13 cellular contexts compared by ENCODE assay signal in the genomic region with DNA sequence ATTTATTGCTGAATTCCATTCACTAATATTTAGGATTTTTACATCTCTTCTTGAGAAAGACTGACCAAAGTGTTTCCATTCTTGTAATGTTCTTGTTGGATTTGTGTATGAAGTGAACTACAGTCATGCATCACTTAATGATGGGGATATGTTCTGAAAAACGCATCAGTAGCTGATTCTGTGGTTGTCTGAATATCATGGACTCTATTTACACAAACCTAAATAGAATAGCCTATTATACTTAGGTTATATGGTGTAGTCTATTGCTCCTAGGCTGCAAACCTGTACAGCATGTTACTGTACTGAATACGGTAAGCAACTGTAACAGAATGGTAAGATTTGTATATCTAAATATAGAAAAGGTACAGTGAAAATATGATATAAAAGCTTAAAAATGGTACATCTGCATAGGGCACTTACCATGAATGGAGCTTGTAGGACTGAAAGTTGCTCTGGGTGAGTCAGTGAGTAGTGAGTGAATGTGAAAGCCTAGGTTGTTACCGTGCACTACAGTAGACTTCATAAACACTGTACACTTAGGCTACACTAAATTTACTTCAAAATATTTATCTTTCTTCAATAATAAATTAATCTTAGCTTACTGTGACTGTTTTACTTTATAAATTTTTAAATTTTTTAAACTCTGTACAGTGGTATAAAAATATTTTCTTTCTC.
"Had no signal": no experiment of that assay in that cellular context is flagged by ENCODE, and none has a peak within 500 bp of the region (broad histone marks: within the 10 kb centered on the region; RNA-seq: fewer than 3 reads in every experiment).

No MANE protein-coding gene starts in this region.

- H3K36me3 Mint-ChIP-seq: mesothelial cell of epicardium had no signal

- H3K4me3 ChIP-seq: gastrocnemius medialis, left lung, right lobe of liver, SJCRH30, thyroid gland had no signal

- H3K4me1 ChIP-seq: gastrocnemius medialis, parathyroid adenoma, right lobe of liver, SJCRH30, thyroid gland had no signal

- H2AFZ ChIP-seq: parathyroid adenoma had no signal

- H3K27ac ChIP-seq: gastrocnemius medialis, left lung, parathyroid adenoma, right lobe of liver, SJCRH30, thyroid gland had no signal

- ATAC-seq: esophagus mucosa, gastrocnemius medialis, left lung, right lobe of liver had no signal

- H3K36me3 ChIP-seq: gastrocnemius medialis, right lobe of liver, SJCRH30, thyroid gland had no signal

- H3K27ac Mint-ChIP-seq: mesothelial cell of epicardium, nephron had no signal

- DNase-seq: effector CD8-positive, alpha-beta T cell; gastrocnemius medialis; head of caudate nucleus; left lung; right lobe of liver; SJCRH30; small intestine; stimulated activated CD4-positive, alpha-beta T cell treated with anti-CD3 and anti-CD28 coated beads, Interleukin-4, amount 100 ng/mL, for 1 hour; thyroid gland had no signal

- H3K4me3 Mint-ChIP-seq: mesothelial cell of epicardium, nephron had no signal

- H3K4me1 Mint-ChIP-seq: mesothelial cell of epicardium, nephron had no signal

- H3K79me2 ChIP-seq: parathyroid adenoma had no signal

- H3K27me3 ChIP-seq: gastrocnemius medialis, left lung, right lobe of liver, SJCRH30, thyroid gland had no signal

- H3K9me3 ChIP-seq: gastrocnemius medialis, left lung, right lobe of liver, SJCRH30, thyroid gland had no signal

- H3K9me3 Mint-ChIP-seq: nephron had no signal
